In genomic region chr16:11851301-11852091, GRCh38 we compare ENCODE assay signal across 8 cellular contexts. TPM values are rescaled to one million over a fixed set of nuclear protein-coding genes. Genes with fewer than 3 reads are reported as not detected.
DNase-seq lines count a peak whose midpoint lies in the region; ATAC-seq, FAIRE-seq and TF ChIP-seq lines count a peak whose summit lies in the region.

TSS of gene RSL1D1 (minus strand) at chr16:11851542. CDS start at chr16:11851512, 30 bp downstream.

- H3K79me2 ChIP-seq in DOHH2 (ENCODE audit: control insufficient read depth, low read length) (peaks cover 95% of the 10 kb centered on the region), GM23248 (ENCODE audit: insufficient read depth) (peaks cover 95% of the 10 kb centered on the region), Karpas-422 (ENCODE audit: low read length) (peaks cover 92% of the 10 kb centered on the region)

- H3K9me2 ChIP-seq in DOHH2 (replicated peaks; ENCODE audit: control insufficient read depth, low read length) = no peaks in the 10 kb centered on the region
- no peaks in the 10 kb centered on the region for H3K9me2 ChIP-seq in GM23248 (ENCODE audit: insufficient read depth)
- H3K9me2 ChIP-seq in Karpas-422 (replicated peaks; ENCODE audit: insufficient read depth, low read length) = no peaks in the 10 kb centered on the region

- H3F3A ChIP-seq in DOHH2 (ENCODE audit: control insufficient read depth, insufficient read depth) (no peaks in the 10 kb centered on the region; the same call in 1 of the 2 replicates), GM23248 (ENCODE audit: insufficient read depth) (peaks cover 12% of the 10 kb centered on the region)

- H3K4me3 Mint-ChIP-seq in activated T-cell treated with anti-CD3 and anti-CD28 coated beads, Interleukin-2, amount 50 U/mL, for 72 hours = peak within 1 kb of the TSS; percentile 100
- H3K4me3 Mint-ChIP-seq in naive B cell = peak within 1 kb of the TSS; percentile 97 to 99 (median 98)
- peak within 1 kb of the TSS; percentile 97 for H3K4me3 Mint-ChIP-seq in stimulated activated effector memory CD8-positive, alpha-beta T cell treated with anti-CD3 and anti-CD28 coated beads, Interleukin-12 subunit alpha, Interleukin-12 subunit beta, amount 100 ng/mL, for 72 hours

- peaks cover 32% of the 10 kb centered on the region; the same call in 1 of the 2 replicates for H4K20me1 ChIP-seq in DOHH2 (ENCODE audit: control insufficient read depth, insufficient read depth, low read depth, low read length)
- H4K20me1 ChIP-seq in GM23248 (ENCODE audit: insufficient read depth) = no peaks in the 10 kb centered on the region; the same call in 1 of the 2 replicates
- H4K20me1 ChIP-seq in Karpas-422 (ENCODE audit: insufficient read depth, low read depth, low read length) = 0 out of 2 replicates have a peak, but pooled peaks cover 17% of the 10 kb centered on the region

- H3K27ac ChIP-seq in DOHH2 (ENCODE audit: low read depth, low read length) (peak within 1 kb of the TSS; percentile 48), GM23248 (peak within 1 kb of the TSS; percentile 77), Karpas-422 (ENCODE audit: low read length) (peak within 1 kb of the TSS; percentile 58), esophagus squamous epithelium (peak within 1 kb of the TSS; percentile 87 to 93 (median 90))

- H3K9me3 Mint-ChIP-seq in activated T-cell treated with anti-CD3 and anti-CD28 coated beads, Interleukin-2, amount 50 U/mL, for 72 hours = no peaks in the 10 kb centered on the region
- H3K9me3 Mint-ChIP-seq in naive B cell = no peaks in the 10 kb centered on the region
- H3K9me3 Mint-ChIP-seq in stimulated activated effector memory CD8-positive, alpha-beta T cell treated with anti-CD3 and anti-CD28 coated beads, Interleukin-12 subunit alpha, Interleukin-12 subunit beta, amount 100 ng/mL, for 72 hours = no peaks in the 10 kb centered on the region

- peaks cover 74% of the 10 kb centered on the region for H3K4me1 Mint-ChIP-seq in activated T-cell treated with anti-CD3 and anti-CD28 coated beads, Interleukin-2, amount 50 U/mL, for 72 hours (ENCODE audit: low read depth)
- peaks cover 22 to 67% (median 49%) of the 10 kb centered on the region in 3 donors for H3K4me1 Mint-ChIP-seq in naive B cell
- peaks cover 29% of the 10 kb centered on the region for H3K4me1 Mint-ChIP-seq in stimulated activated effector memory CD8-positive, alpha-beta T cell treated with anti-CD3 and anti-CD28 coated beads, Interleukin-12 subunit alpha, Interleukin-12 subunit beta, amount 100 ng/mL, for 72 hours

- H3K4me3 ChIP-seq in DOHH2 (ENCODE audit: low read length) (peak within 1 kb of the TSS; percentile 87), GM23248 (peak within 1 kb of the TSS; percentile 99), Karpas-422 (ENCODE audit: low read length) (peak within 1 kb of the TSS; percentile 100), esophagus squamous epithelium (peak within 1 kb of the TSS; percentile 84 to 93 (median 89))

- FAIRE-seq in RCC 7860 (lab: Jason Lieb, UNC) = no peak

- WGBS in GM23248 (ENCODE audit: low coverage in 1 of 2, low lambda C conversion rate in 2 of 2, missing lambda C conversion rate in 2 of 2), 2 experiments = 1% methylated on average over 56 of the region's 56 CpGs
- WGBS in esophagus squamous epithelium, 2 donors = 0% methylated on average over 9 to 17 of the region's 56 CpGs

- H3K9me3 ChIP-seq in DOHH2 (ENCODE audit: control insufficient read depth, insufficient read depth, low read length) = no peaks in the 10 kb centered on the region
- no peaks in the 10 kb centered on the region for H3K9me3 ChIP-seq in GM23248 (ENCODE audit: low read depth)
- H3K9me3 ChIP-seq in Karpas-422 (ENCODE audit: low read length) = no peaks in the 10 kb centered on the region
- no peaks in the 10 kb centered on the region for H3K9me3 ChIP-seq in esophagus squamous epithelium

- in situ Hi-C loops in GM23248 (cut with MboI) = no loop called here

- peak; percentile 91 to 94 for ATAC-seq in activated T-cell treated with anti-CD3 and anti-CD28 coated beads, Interleukin-2, amount 50 U/mL, for 72 hours (replicated peaks in 1 of 2)
- peak; percentile 88 to 91 for ATAC-seq in naive B cell (ENCODE audit: low read depth in 2 of 2)
- peak; percentile 94 for ATAC-seq in stimulated activated effector memory CD8-positive, alpha-beta T cell treated with anti-CD3 and anti-CD28 coated beads, Interleukin-12 subunit alpha, Interleukin-12 subunit beta, amount 100 ng/mL, for 72 hours

- peak in 3 of 4 donors; percentile 70 to 92 (median 71) for TF ChIP-seq POLR2A in esophagus squamous epithelium (IDR thresholded peaks at IDR 0.05)

- peaks cover 34% of the 10 kb centered on the region for H3K4me1 ChIP-seq in DOHH2 (ENCODE audit: control insufficient read depth, low read length)
- H3K4me1 ChIP-seq in GM23248 (ENCODE audit: insufficient read depth) = peaks cover 22% of the 10 kb centered on the region
- peaks cover 29% of the 10 kb centered on the region for H3K4me1 ChIP-seq in Karpas-422 (ENCODE audit: low read length)
- H3K4me1 ChIP-seq in esophagus squamous epithelium = peaks cover 24 to 69% (median 24%) of the 10 kb centered on the region in 3 donors

- intact Hi-C loops in esophagus squamous epithelium (cut with DNase I) = no loop called here

- H2AFZ ChIP-seq in GM23248 = peak within 1 kb of the TSS; percentile 97
- H2AFZ ChIP-seq in Karpas-422 (ENCODE audit: low read length) = peak within 1 kb of the TSS; percentile 60

- H3K27ac Mint-ChIP-seq in activated T-cell treated with anti-CD3 and anti-CD28 coated beads, Interleukin-2, amount 50 U/mL, for 72 hours = peak within 1 kb of the TSS; percentile 92
- peak within 1 kb of the TSS; percentile 95 to 99 (median 98) for H3K27ac Mint-ChIP-seq in naive B cell
- H3K27ac Mint-ChIP-seq in stimulated activated effector memory CD8-positive, alpha-beta T cell treated with anti-CD3 and anti-CD28 coated beads, Interleukin-12 subunit alpha, Interleukin-12 subunit beta, amount 100 ng/mL, for 72 hours = peak within 1 kb of the TSS; percentile 97

- peak within 1 kb of the TSS; percentile 93 for H3K9ac ChIP-seq in GM23248
- peak within 1 kb of the TSS; percentile 100 for H3K9ac ChIP-seq in Karpas-422 (ENCODE audit: low read length)

- TF ChIP-seq CTCF in DOHH2 (IDR thresholded peaks at IDR 0.05; ENCODE audit: low read depth, low read length, poor library complexity, severe bottlenecking) (no peak), esophagus squamous epithelium (IDR thresholded peaks at IDR 0.05) (peak in 1 of 6 experiments; percentile 7)

- H3K27me3 Mint-ChIP-seq in activated T-cell treated with anti-CD3 and anti-CD28 coated beads, Interleukin-2, amount 50 U/mL, for 72 hours (ENCODE audit: low read depth) = no peaks in the 10 kb centered on the region
- no peaks in the 10 kb centered on the region for H3K27me3 Mint-ChIP-seq in naive B cell

- DNase-seq in GM23248 = peak; percentile 96
- peak; percentile 98 for DNase-seq in Karpas-422
- DNase-seq in RCC 7860 (ENCODE audit: low spot score) = peak; percentile 81
- DNase-seq in activated T-cell treated with anti-CD3 and anti-CD28 coated beads, Interleukin-2, amount 50 U/mL, for 72 hours = peak; percentile 92 to 96
- peak; percentile 34 for DNase-seq in esophagus squamous epithelium (lab: John Stamatoyannopoulos, UW)
- DNase-seq in naive B cell = peak; percentile 96
- DNase-seq in stimulated activated effector memory CD8-positive, alpha-beta T cell treated with anti-CD3 and anti-CD28 coated beads, Interleukin-12 subunit alpha, Interleukin-12 subunit beta, amount 100 ng/mL, for 72 hours (ENCODE audit: low spot score in 2 of 2) = peak; percentile 88 to 97

- peaks cover 53% of the 10 kb centered on the region for H3K36me3 ChIP-seq in DOHH2 (ENCODE audit: control insufficient read depth, low read length)
- peaks cover 30% of the 10 kb centered on the region for H3K36me3 ChIP-seq in GM23248 (ENCODE audit: low read depth)
- H3K36me3 ChIP-seq in Karpas-422 (ENCODE audit: insufficient read depth, low read length) = peaks cover 37% of the 10 kb centered on the region
- peaks cover 9 to 34% (median 14%) of the 10 kb centered on the region in 3 donors for H3K36me3 ChIP-seq in esophagus squamous epithelium

- H3K27me3 ChIP-seq in DOHH2 (ENCODE audit: control insufficient read depth, low read length) = no peaks in the 10 kb centered on the region
- no peaks in the 10 kb centered on the region for H3K27me3 ChIP-seq in GM23248 (replicated peaks; ENCODE audit: insufficient read depth)
- H3K27me3 ChIP-seq in Karpas-422 (ENCODE audit: low read length) = no peaks in the 10 kb centered on the region
- H3K27me3 ChIP-seq in esophagus squamous epithelium = no peaks in the 10 kb centered on the region

- H3K4me2 ChIP-seq in DOHH2 (ENCODE audit: low read length) (peak within 1 kb of the TSS; percentile 65), GM23248 (ENCODE audit: unreplicated experiment) (peak within 1 kb of the TSS; percentile 83), Karpas-422 (ENCODE audit: low read depth, low read length, poor library complexity, severe bottlenecking) (peak within 1 kb of the TSS; percentile 83)

- peaks cover 9 to 30% of the 10 kb centered on the region in 2 donors for H3K36me3 Mint-ChIP-seq in activated T-cell treated with anti-CD3 and anti-CD28 coated beads, Interleukin-2, amount 50 U/mL, for 72 hours (ENCODE audit: insufficient read depth in 2 of 2)
- H3K36me3 Mint-ChIP-seq in naive B cell = peaks cover 0 to 2% of the 10 kb centered on the region in 2 donors
- peaks cover 66% of the 10 kb centered on the region for H3K36me3 Mint-ChIP-seq in stimulated activated effector memory CD8-positive, alpha-beta T cell treated with anti-CD3 and anti-CD28 coated beads, Interleukin-12 subunit alpha, Interleukin-12 subunit beta, amount 100 ng/mL, for 72 hours

RNA-seq across cellular contexts. Expression of gene RSL1D1, which starts in this region (rescaled TPM):
- 150 and 213 TPM in 2 replicates for total RNA-seq in GM23248 (2014; rRNA removed; shearing (Covaris generic))
- polyA plus RNA-seq in GM23248 (2016; fragmentation: Nextera tagmentation; extraction: Ambion mirVana) = 240 and 274 TPM in 2 replicates
- 171 and 183 TPM in 2 replicates for total RNA-seq in Karpas-422 (2014; rRNA removed; shearing (Covaris generic); ENCODE audit: low replicate concordance)
- 100 to 1,000 TPM; 267 to 360 TPM for total RNA-seq in activated T-cell treated with anti-CD3 and anti-CD28 coated beads, Interleukin-2, amount 50 U/mL, for 72 hours
- total RNA-seq in esophagus squamous epithelium = 100 to 1,000 TPM in 3 of 4 donors, 10 to 100 TPM in 1; 85.4 to 187 (median 145) TPM
- polyA plus RNA-seq in naive B cell (ENCODE audit: low read depth in 6 of 6) = 100 to 1,000 TPM in 5 of 6 donors, 10 to 100 TPM in 1; 69.7 to 240 (median 184) TPM

Comparison
In these comparisons a context has a peak if more than half of its experiments do, and no peak if none do; other contexts are left out.
1. Peak in every context shown above with its lines: DNase-seq, ATAC-seq, H3K4me3 ChIP-seq and H3K27ac ChIP-seq.
2. DNase-seq: peak in every context shown above with its lines; median percentile 98 in Karpas-422; 96 in GM23248; 96 in naive B cell; 94 in activated T-cell treated with anti-CD3 and anti-CD28 coated beads, Interleukin-2, amount 50 U/mL, for 72 hours; 92 in stimulated activated effector memory CD8-positive, alpha-beta T cell treated with anti-CD3 and anti-CD28 coated beads, Interleukin-12 subunit alpha, Interleukin-12 subunit beta, amount 100 ng/mL, for 72 hours; 81 in RCC 7860; 34 in esophagus squamous epithelium.